Comparison of ENCODE assay signal across 8 cellular contexts in the genomic region with DNA sequence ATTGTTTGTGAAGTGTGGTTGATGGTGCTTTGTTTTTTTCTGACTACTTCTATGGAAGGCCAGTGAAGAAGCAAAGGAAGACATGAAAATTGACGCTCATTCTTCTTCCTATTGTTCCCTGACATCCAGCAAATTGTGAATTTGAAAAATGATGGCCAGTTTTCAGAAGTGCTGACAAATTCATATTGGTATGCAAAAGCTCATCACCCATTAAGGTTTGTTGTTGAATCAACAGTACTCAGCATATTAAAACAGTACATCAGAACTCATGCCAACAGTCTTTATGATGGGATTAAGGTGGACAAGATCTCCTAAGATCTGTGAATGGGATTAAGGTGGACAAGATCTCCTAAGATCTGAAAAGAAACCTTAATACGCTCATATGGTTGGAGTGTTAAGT. TPM values are rescaled to one million over a fixed set of nuclear protein-coding genes. Genes with fewer than 3 reads are reported as not detected.
DNase-seq lines count a peak whose midpoint lies in the region; ATAC-seq and TF ChIP-seq lines count a peak whose summit lies in the region.

No MANE protein-coding gene starts in this region.

- peaks cover 0 to 7% of the 10 kb centered on the region in 2 donors for H3K36me3 ChIP-seq in adrenal gland (replicated peaks in 1 of 2)
- H3K36me3 ChIP-seq in mesodermal cell (ENCODE audit: control insufficient read depth, insufficient read depth, low read length) = peaks cover 33% of the 10 kb centered on the region

- in situ Hi-C loops in G401 (cut with HindIII; ENCODE audit: low sequenced_read_pairs) = loop anchor here (10.0 kb wide), 1 partner anchor 113 kb away; no protein-coding TSS in a partner anchor

- POLR2A ChIA-PET in AG04449 (lab: Yijun Ruan, JAX) = no interaction called here

- TF ChIP-seq CTCF in AG04449 (IDR thresholded peaks at IDR 0.05; ENCODE audit: insufficient read depth, low read length, missing control alignments) (no peak), adrenal gland (IDR thresholded peaks at IDR 0.05) (no peak)

- H3K4me1 ChIP-seq in adrenal gland (replicated peaks in 1 of 2) = peaks cover 16 to 27% of the 10 kb centered on the region in 2 donors
- H3K4me1 ChIP-seq in mesodermal cell (ENCODE audit: control insufficient read depth, insufficient read depth, low read length, poor library complexity, severe bottlenecking) = peaks cover 7% of the 10 kb centered on the region

- ATAC-seq in GM18505 (IDR thresholded peaks at IDR 0.05; ENCODE audit: unreplicated experiment) = no peak

- peak overlapping the region; percentile 94 for H3K4me3 ChIP-seq in AG04449 (ENCODE audit: low read depth, low read length)
- no peak overlapping the region for H3K4me3 ChIP-seq in adrenal gland
- peak overlapping the region; percentile 97 for H3K4me3 ChIP-seq in mesodermal cell (ENCODE audit: extremely low read depth, insufficient read depth, low read length, poor library complexity, severe bottlenecking)

- DNase-seq in AG04449 (ENCODE audit: low read depth, low spot score) = no peak
- peak; percentile 4 for DNase-seq in HT-29 (ENCODE audit: low spot score)
- no peak for DNase-seq in adrenal gland
- DNase-seq in DMS 273 treated with DMSO at 0.1 percent for 48 hours (lab: John Stamatoyannopoulos, UW) = no peak
- DNase-seq in G401 (ENCODE audit: low spot score) = no peak
- DNase-seq in NCI-H1694 (lab: John Stamatoyannopoulos, UW) = no peak

- TF ChIP-seq POLR2A in adrenal gland (IDR thresholded peaks at IDR 0.05) (no peak), GM18505 (IDR thresholded peaks at IDR 0.05; ENCODE audit: borderline replicate concordance, extremely low read depth, insufficient read depth, insufficient read length) (no peak)

- peak overlapping the region in 4 of 5 donors; percentile 92 to 99 (median 96) for H3K27ac ChIP-seq in adrenal gland
- no peak overlapping the region for H3K27ac ChIP-seq in mesodermal cell (ENCODE audit: low read depth, low read length, severe bottlenecking)

- no peaks in the 10 kb centered on the region for H3K9me3 ChIP-seq in adrenal gland (replicated peaks in 1 of 3)
- no peaks in the 10 kb centered on the region for H3K9me3 ChIP-seq in mesodermal cell (ENCODE audit: control insufficient read depth, low read length)

- H3K27me3 ChIP-seq in adrenal gland = no peaks in the 10 kb centered on the region

- intact Hi-C loops in adrenal gland (cut with DNase I) = no loop called here

- 90 to 95% (median 93%) methylated on average over 2 of the region's 2 CpGs for WGBS in adrenal gland, 4 donors
- WGBS in mesodermal cell (ENCODE audit: insufficient coverage in 2 of 2), 2 experiments = 83 to 88% methylated on average over 1 of the region's 2 CpGs

- CTCF ChIA-PET in AG04449 (lab: Yijun Ruan, JAX) = no interaction called here

RNA-seq across cellular contexts. Expression of a gene that starts 1.0 kb away (rescaled TPM):
- 41.9 and 44.2 TPM in 2 replicates for total RNA-seq in HT-29 (2014; rRNA removed; shearing (Covaris generic))
- 10 to 100 TPM; 11.5 to 60.1 (median 41.6) TPM for total RNA-seq in adrenal gland
- polyA plus RNA-seq in adrenal gland = 10 to 100 TPM; 30.2 to 90.4 (median 84.3) TPM
- 24.6 TPM for polyA plus RNA-seq in mesodermal cell (2013, experiment 1 of 2)
- polyA plus RNA-seq in mesodermal cell (2013, experiment 2 of 2) = 21.6 TPM
- 30.6 and 48.2 TPM in 2 replicates for total RNA-seq in G401 (2014; rRNA removed; shearing (Covaris generic))

RNA-seq across cellular contexts. Expression of a gene that starts 38.2 kb away (rescaled TPM):
- total RNA-seq in HT-29 (2014; rRNA removed; shearing (Covaris generic)) = 57.1 and 65.8 TPM in 2 replicates
- total RNA-seq in adrenal gland = 10 to 100 TPM in 7 of 8 donors, 1 to 10 TPM in 1; 9.0 to 45.7 (median 13.2) TPM
- polyA plus RNA-seq in adrenal gland = 10 to 100 TPM in 2 of 3 donors, 1 to 10 TPM in 1; 9.2 to 36.6 (median 15.1) TPM
- polyA plus RNA-seq in mesodermal cell (2013, experiment 1 of 2) = 14.5 TPM
- 12.8 TPM for polyA plus RNA-seq in mesodermal cell (2013, experiment 2 of 2)
- 9.6 and 13.2 TPM in 2 replicates for total RNA-seq in G401 (2014; rRNA removed; shearing (Covaris generic))

RNA-seq across cellular contexts. Expression of a gene that starts 38.3 kb away (rescaled TPM):
- not detected in 2 replicates for total RNA-seq in HT-29 (2014; rRNA removed; shearing (Covaris generic))
- total RNA-seq in adrenal gland = under 1 TPM in 1 of 8 donors, not detected in 7; 0.08 TPM
- under 1 TPM in 2 of 3 donors, not detected in 1; 0.13 to 0.80 TPM for polyA plus RNA-seq in adrenal gland
- polyA plus RNA-seq in mesodermal cell (2013, experiment 1 of 2) = not detected
- not detected for polyA plus RNA-seq in mesodermal cell (2013, experiment 2 of 2)
- total RNA-seq in G401 (2014; rRNA removed; shearing (Covaris generic)) = not detected in 2 replicates

RNA-seq across cellular contexts. Expression of a gene that starts 38.6 kb away (rescaled TPM):
- 822 and 933 TPM in 2 replicates for total RNA-seq in HT-29 (2014; rRNA removed; shearing (Covaris generic))
- 100 to 1,000 TPM; 216 to 506 (median 277) TPM for total RNA-seq in adrenal gland
- 100 to 1,000 TPM; 175 to 292 (median 178) TPM for polyA plus RNA-seq in adrenal gland
- 325 TPM for polyA plus RNA-seq in mesodermal cell (2013, experiment 1 of 2)
- 333 TPM for polyA plus RNA-seq in mesodermal cell (2013, experiment 2 of 2)
- total RNA-seq in G401 (2014; rRNA removed; shearing (Covaris generic)) = 631 and 699 TPM in 2 replicates

RNA-seq across cellular contexts. Expression of a gene that starts 56.5 kb away (rescaled TPM):
- 44.9 and 49.8 TPM in 2 replicates for total RNA-seq in HT-29 (2014; rRNA removed; shearing (Covaris generic))
- 10 to 100 TPM; 27.8 to 96.7 (median 37.9) TPM for total RNA-seq in adrenal gland
- polyA plus RNA-seq in adrenal gland = 10 to 100 TPM; 13.8 to 38.3 (median 18.8) TPM
- 24.5 TPM for polyA plus RNA-seq in mesodermal cell (2013, experiment 1 of 2)
- polyA plus RNA-seq in mesodermal cell (2013, experiment 2 of 2) = 24.1 TPM
- 18.0 and 19.6 TPM in 2 replicates for total RNA-seq in G401 (2014; rRNA removed; shearing (Covaris generic))

Comparison
In these comparisons a context has a peak if more than half of its experiments do, and no peak if none do; other contexts are left out.
1. H3K4me3 ChIP-seq: peak in AG04449 (single experiment) and mesodermal cell (single experiment); none in adrenal gland (0 of 4).